In the genomic region with DNA sequence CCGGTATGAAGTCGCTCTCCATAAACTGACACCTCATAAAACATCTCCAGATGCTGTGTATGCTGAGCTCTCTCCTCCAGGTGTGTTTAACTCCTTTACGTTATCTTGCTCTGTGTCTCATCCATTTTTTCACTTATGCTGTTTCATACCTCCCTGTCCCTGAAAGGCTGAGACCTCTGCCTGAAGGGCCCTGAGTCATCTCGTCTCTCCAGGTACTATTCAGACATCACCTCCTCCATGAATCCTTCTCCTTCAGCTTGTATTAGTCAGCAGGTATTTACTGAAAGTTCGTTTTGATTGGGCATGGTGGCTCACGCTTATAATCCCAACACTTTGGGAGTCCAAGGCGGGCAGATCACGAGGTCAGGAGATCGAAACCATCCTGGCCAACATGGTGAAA, we compare ENCODE assay signal across 22 cellular contexts.
DNase-seq lines count a peak whose midpoint lies in the region; ATAC-seq and TF ChIP-seq lines count a peak whose summit lies in the region.
"Had no signal": no experiment of that assay in that cellular context is flagged by ENCODE, and none has a peak within 500 bp of the region (broad histone marks: within the 10 kb centered on the region; RNA-seq: fewer than 3 reads in every experiment).

No MANE protein-coding gene starts in this region.

- peaks cover 24% of the 10 kb centered on the region for H3K4me1 Mint-ChIP-seq in MCF 10A (ENCODE audit: insufficient read depth, unreplicated experiment)
- H3K4me1 Mint-ChIP-seq: CD4-positive, alpha-beta memory T cell had no signal

- dilution Hi-C loops in mammary epithelial cell (cut with HindIII; ENCODE audit: low sequenced_read_pairs) = no loop called here

- peaks cover 5% of the 10 kb centered on the region for H3K9me3 Mint-ChIP-seq in MCF 10A (ENCODE audit: unreplicated experiment)

- BruUV-seq in MCF 10A (replicated peaks; lab: Mats Ljungman, UMichigan) (no TSS peak), mammary epithelial cell (replicated peaks; lab: Mats Ljungman, UMichigan) (no TSS peak)

- H3K27me3 Mint-ChIP-seq in MCF 10A (ENCODE audit: insufficient read depth, unreplicated experiment) = no peaks in the 10 kb centered on the region

- H3K36me3 Mint-ChIP-seq in MCF 10A (ENCODE audit: insufficient read depth, unreplicated experiment) = no peaks in the 10 kb centered on the region
- H3K36me3 Mint-ChIP-seq: CD4-positive, alpha-beta memory T cell had no signal

- H3K27ac ChIP-seq in breast epithelium (no peak overlapping the region), mammary epithelial cell (ENCODE audit: insufficient read depth, low read depth, low read length) (no peak overlapping the region), foreskin keratinocyte (no peak overlapping the region)
- H3K27ac ChIP-seq: A549; BLaER1 treated with 17β-estradiol and CSF1 and Interleukin-3, amounts not matched to agents 10 nM and 100 nM had no signal

- 88% methylated on average over 7 of the region's 9 CpGs for WGBS in mammary epithelial cell (ENCODE audit: low coverage, missing lambda C conversion rate)

- ATAC-seq in foreskin keratinocyte = peak; percentile 75
- ATAC-seq: A549, GM12878, GM23338, HCT116 had no signal

- intact Hi-C loops in MCF 10A (cut with micrococcal nuclease) = no loop called here
- intact Hi-C loops in breast epithelium (cut with DNase I; ENCODE audit: low total_unique reads) = no loop called here
- intact Hi-C loops in mammary epithelial cell (cut with micrococcal nuclease) = no loop called here

- TF ChIP-seq POLR2A in breast epithelium (IDR thresholded peaks at IDR 0.05) = no peak

- H3K9ac ChIP-seq in mammary epithelial cell (ENCODE audit: insufficient read depth, low read length) = no peak overlapping the region
- H3K9ac ChIP-seq: BLaER1 treated with 17β-estradiol and CSF1 and Interleukin-3, amounts not matched to agents 10 nM and 100 nM had no signal

- POLR2A ChIA-PET in MCF 10A (lab: Yijun Ruan, JAX) = interaction anchor here (1.5 kb wide), 1 partner anchor 9 kb away, joined by 3 read pairs; no protein-coding TSS in a partner anchor

- no peak overlapping the region for H3K4me3 Mint-ChIP-seq in MCF 10A (ENCODE audit: unreplicated experiment)
- H3K4me3 Mint-ChIP-seq: CD4-positive, alpha-beta memory T cell; GM23338; H9 had no signal

- CTCF ChIA-PET in MCF 10A (lab: Yijun Ruan, JAX) = interaction anchor here (0.6 to 1.1 kb wide), 2 partner anchors 10 to 14 kb away, joined by 3 to 4 read pairs; no protein-coding TSS in a partner anchor
- CTCF ChIA-PET in mammary epithelial cell (lab: Charles Lee; ENCODE audit: low non-redundant PET) = no interaction called here

- H3K4me1 ChIP-seq in breast epithelium (no peaks in the 10 kb centered on the region), mammary epithelial cell (ENCODE audit: insufficient read depth, low read length) (no peaks in the 10 kb centered on the region), foreskin keratinocyte (no peaks in the 10 kb centered on the region)
- H3K4me1 ChIP-seq: A549; BE2C; BLaER1 treated with 17β-estradiol and CSF1 and Interleukin-3, amounts not matched to agents 10 nM and 100 nM had no signal

- H3K27me3 ChIP-seq in breast epithelium (no peaks in the 10 kb centered on the region), mammary epithelial cell (ENCODE audit: insufficient read depth, low read length) (no peaks in the 10 kb centered on the region), foreskin keratinocyte (peaks cover 5% of the 10 kb centered on the region)
- H3K27me3 ChIP-seq: BE2C; BLaER1 treated with 17β-estradiol and CSF1 and Interleukin-3, amounts not matched to agents 10 nM and 100 nM had no signal

- peak; percentile 56 for DNase-seq in MCF 10A (ENCODE audit: unreplicated experiment)
- no peak for DNase-seq in breast epithelium (ENCODE audit: low spot score in 2 of 2)
- peak; percentile 8 for DNase-seq in mammary epithelial cell
- DNase-seq in foreskin keratinocyte = peak in 1 of 2 donors; percentile 42
- DNase-seq in NCI-H524 (lab: John Stamatoyannopoulos, UW) = no peak
- DNase-seq in anterior cingulate cortex (lab: John Stamatoyannopoulos, UW) = no peak
- DNase-seq in islet precursor cell = no peak
- DNase-seq: 8988T; ACHN; AML-193; BE2C; Calu3; CD4-positive, alpha-beta memory T cell; COR-L47; DMS79; GDM1; H9 had no signal

- no peaks in the 10 kb centered on the region for H3K79me2 ChIP-seq in mammary epithelial cell (ENCODE audit: insufficient read depth, low read length)

- H3K9me3 ChIP-seq in breast epithelium = no peaks in the 10 kb centered on the region
- H3K9me3 ChIP-seq in mammary epithelial cell (replicated peaks; ENCODE audit: insufficient read depth, low read length) = no peaks in the 10 kb centered on the region
- H3K9me3 ChIP-seq: BE2C had no signal

- no peak overlapping the region for H3K4me2 ChIP-seq in mammary epithelial cell (ENCODE audit: insufficient read depth, low read depth, low read length)
- H3K4me2 ChIP-seq: A549; BLaER1 treated with 17β-estradiol and CSF1 and Interleukin-3, amounts not matched to agents 10 nM and 100 nM; GM23338 had no signal

- in situ Hi-C loops in mammary epithelial cell (cut with MboI; ENCODE audit: low sequenced_read_pairs in 2 of 2) = no loop called here

- H3K4me3 ChIP-seq in breast epithelium (no peak overlapping the region), mammary epithelial cell (replicated peaks in 1 of 3; ENCODE audit: insufficient read depth in 1 of 3, low read depth in 2 of 3, low read length in 3 of 3) (no peak overlapping the region)
- H3K4me3 ChIP-seq: A549; BLaER1 treated with 17β-estradiol and CSF1 and Interleukin-3, amounts not matched to agents 10 nM and 100 nM; GM12878; GM23338 had no signal

- H2AFZ ChIP-seq in mammary epithelial cell (ENCODE audit: low read depth, low read length) = no peak overlapping the region
- H2AFZ ChIP-seq: GM23338 had no signal

- H4K20me1 ChIP-seq in mammary epithelial cell (ENCODE audit: insufficient read depth, low read length) = no peaks in the 10 kb centered on the region
- H4K20me1 ChIP-seq: BLaER1 treated with 17β-estradiol and CSF1 and Interleukin-3, amounts not matched to agents 10 nM and 100 nM had no signal

- H3K36me3 ChIP-seq in breast epithelium = no peaks in the 10 kb centered on the region
- H3K36me3 ChIP-seq in mammary epithelial cell (ENCODE audit: insufficient read depth, low read length) = no peaks in the 10 kb centered on the region
- H3K36me3 ChIP-seq: BE2C; BLaER1 treated with 17β-estradiol and CSF1 and Interleukin-3, amounts not matched to agents 10 nM and 100 nM had no signal

- peak overlapping the region; percentile 43 for H3K27ac Mint-ChIP-seq in MCF 10A (ENCODE audit: low read depth, unreplicated experiment)
- H3K27ac Mint-ChIP-seq: CD4-positive, alpha-beta memory T cell; GM23338; H9 had no signal

- TF ChIP-seq CTCF in MCF 10A (IDR thresholded peaks at IDR 0.05; ENCODE audit: unreplicated experiment) (no peak), breast epithelium (IDR thresholded peaks at IDR 0.05) (no peak), mammary epithelial cell (conservative IDR thresholded peaks at IDR 0.05 in 1 of 2, IDR thresholded peaks at IDR 0.05 in 1 of 2; ENCODE audit: extremely low read depth in 1 of 2, insufficient read depth in 1 of 2, low read depth in 1 of 2, low read length in 2 of 2) (no peak), foreskin keratinocyte (conservative IDR thresholded peaks at IDR 0.05) (no peak)

Comparison
In these comparisons a context has a peak if more than half of its experiments do, and no peak if none do; other contexts are left out.
1. DNase-seq: peak in MCF 10A (single experiment) and mammary epithelial cell (single experiment); none in breast epithelium (0 of 2), NCI-H524 (0 of 2), anterior cingulate cortex (0 of 58) and islet precursor cell (single experiment).